Comparison of ENCODE assay signal across 8 cellular contexts in the genomic region with DNA sequence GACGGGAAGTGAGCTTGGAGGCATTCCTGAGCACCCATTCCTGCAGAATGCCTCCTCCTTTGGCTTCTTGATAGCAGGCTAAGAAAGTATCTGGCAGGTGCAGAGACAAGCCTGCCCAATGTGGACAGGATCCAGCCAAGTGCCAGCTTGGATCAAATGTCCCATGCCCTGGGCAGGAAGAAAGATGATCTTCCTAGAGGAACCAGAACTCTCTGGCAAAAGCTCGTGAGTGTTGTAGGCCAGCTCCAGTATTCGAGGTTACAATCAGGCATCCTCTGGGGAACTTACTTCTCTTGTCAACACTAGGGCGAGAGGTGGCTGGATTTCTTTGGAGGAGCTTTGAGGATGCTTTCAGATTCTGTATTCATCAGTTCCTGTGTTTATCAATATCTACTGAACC.
"Had no signal": no experiment of that assay in that cellular context is flagged by ENCODE, and none has a peak within 500 bp of the region (broad histone marks: within the 10 kb centered on the region; RNA-seq: fewer than 3 reads in every experiment).

No MANE protein-coding gene starts in this region.

- H3K4me3 ChIP-seq: GM23338, HAP-1 had no signal

- H3K4me3 Mint-ChIP-seq: GM23338, HFFc6 had no signal

- H3K36me3 ChIP-seq: HAP-1 had no signal

- H3K9me3 ChIP-seq: HAP-1 had no signal

- DNase-seq: H7, HFFc6 had no signal

- H3K27ac ChIP-seq: HL-60 had no signal

- FAIRE-seq: HepG2 had no signal

- ATAC-seq: GM23338, HCT116, HepG2 had no signal

- H3K27ac Mint-ChIP-seq: GM23338, HFFc6, IgD-negative memory B cell had no signal
